In genomic region chr1:181079920-181080319, GRCh38 we compare ENCODE assay signal across 1 cellular context.
TF ChIP-seq lines count a peak whose summit lies in the region.

No MANE protein-coding gene starts in this region.

TF ChIP-seq in A549, 52 proteins besides CTCF, POLR2A, EP300 and RAD21 (continued from another document):
- TF ChIP-seq HMGXB4 (CRISPR knock-in tag; IDR thresholded peaks at IDR 0.05; ENCODE audit: borderline replicate concordance) (no peak), FOSL2 (IDR thresholded peaks at IDR 0.05) (no peak), FOSL2 (CRISPR knock-in tag; IDR thresholded peaks at IDR 0.05) (no peak), JUNB (IDR thresholded peaks at IDR 0.05) (no peak), ZFP36 (IDR thresholded peaks at IDR 0.05; ENCODE audit: borderline replicate concordance, partially characterized antibody) (no peak), ZNF302 (CRISPR knock-in tag; IDR thresholded peaks at IDR 0.05) (no peak), TFCP2L1 (CRISPR knock-in tag; IDR thresholded peaks at IDR 0.05) (no peak), NPAS2 (CRISPR knock-in tag; IDR thresholded peaks at IDR 0.05; ENCODE audit: borderline replicate concordance) (no peak), PHF8 (IDR thresholded peaks at IDR 0.05; ENCODE audit: borderline replicate concordance, low read depth) (no peak), FOSB (CRISPR knock-in tag; IDR thresholded peaks at IDR 0.05) (no peak), HOXA7 (CRISPR knock-in tag; IDR thresholded peaks at IDR 0.05) (no peak), NR3C1 (IDR thresholded peaks at IDR 0.05) (no peak), ESRRA (IDR thresholded peaks at IDR 0.05; ENCODE audit: borderline replicate concordance, low read length) (no peak)
- TF ChIP-seq, protein P1, sequence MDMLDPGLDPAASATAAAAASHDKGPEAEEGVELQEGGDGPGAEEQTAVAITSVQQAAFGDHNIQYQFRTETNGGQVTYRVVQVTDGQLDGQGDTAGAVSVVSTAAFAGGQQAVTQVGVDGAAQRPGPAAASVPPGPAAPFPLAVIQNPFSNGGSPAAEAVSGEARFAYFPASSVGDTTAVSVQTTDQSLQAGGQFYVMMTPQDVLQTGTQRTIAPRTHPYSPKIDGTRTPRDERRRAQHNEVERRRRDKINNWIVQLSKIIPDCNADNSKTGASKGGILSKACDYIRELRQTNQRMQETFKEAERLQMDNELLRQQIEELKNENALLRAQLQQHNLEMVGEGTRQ (IDR thresholded peaks at IDR 0.05), result no peak
